Comparison of ENCODE assay signal across 8 cellular contexts in the genomic region with DNA sequence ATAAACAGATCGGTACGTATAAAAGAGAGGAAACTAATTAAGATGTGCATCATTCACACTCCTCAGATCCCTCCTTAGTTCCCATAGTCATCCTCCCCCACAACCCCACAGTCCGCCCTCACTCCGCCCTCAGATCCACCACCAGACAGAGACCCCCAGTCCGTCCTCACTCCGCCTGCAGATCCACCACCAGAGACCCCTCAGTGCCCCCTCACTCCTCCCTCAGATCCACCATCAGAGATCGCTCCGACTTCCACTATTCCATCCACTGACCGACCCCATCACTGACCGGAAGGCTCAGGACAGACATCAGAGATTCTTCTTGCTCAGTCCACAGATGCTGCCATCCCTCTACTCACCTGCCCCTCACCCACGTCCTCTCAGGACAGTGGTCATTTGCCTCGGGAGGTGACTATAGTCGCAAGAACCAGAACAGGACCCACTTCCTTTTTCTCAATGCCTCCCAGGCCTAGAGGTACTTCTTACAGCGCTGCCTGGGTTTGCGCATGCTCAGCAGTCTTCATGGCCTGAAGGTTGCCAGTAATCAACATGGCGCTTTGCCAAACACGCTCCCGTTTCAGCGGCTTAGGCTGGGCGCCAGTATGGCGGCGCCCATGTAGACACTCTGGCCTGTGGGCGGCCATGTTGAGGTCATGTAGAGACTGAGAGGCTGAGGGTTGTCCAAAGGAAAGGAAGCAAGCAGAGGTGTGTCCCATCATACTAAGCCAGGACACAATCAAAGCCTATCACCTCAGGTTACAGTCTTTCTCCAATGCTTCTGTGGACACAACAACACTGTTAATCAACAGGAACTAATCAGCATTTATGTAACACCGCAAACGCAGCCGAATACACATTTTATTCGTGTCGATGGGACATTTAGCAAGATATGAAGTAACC. TPM values are rescaled to one million over a fixed set of nuclear protein-coding genes. Genes with fewer than 3 reads are reported as not detected.
A peak's percentile ranks its signal among the peaks of the same experiment; 100 is the strongest.
DNase-seq lines count a peak whose midpoint lies in the region; ATAC-seq, FAIRE-seq and TF ChIP-seq lines count a peak whose summit lies in the region.

A gene (minus strand): TSS at position 508 of the 900 bp plus-strand sequence. CDS start 3,009 bp downstream, outside the sequence.

- H2AFZ ChIP-seq in OCI-LY7 (ENCODE audit: low read length): peak within 1 kb of the TSS; percentile 100

- peak; percentile 49 for DNase-seq in D721Med (ENCODE audit: insufficient read length, low spot score)
- DNase-seq in HuH-7.5 (ENCODE audit: low spot score): peak; percentile 84
- peak; percentile 99 for DNase-seq in OCI-LY7 (ENCODE audit: low spot score)
- DNase-seq in activated T-cell treated with anti-CD3 and anti-CD28 coated beads for 24 hours (ENCODE audit: low read depth): peak; percentile 95
- DNase-seq in epithelial cell of prostate (ENCODE audit: low read depth, low spot score): peak; percentile 77
- DNase-seq in mucosa of descending colon: peak; percentile 97 to 100 (median 98)
- DNase-seq in stimulated activated CD8-positive, alpha-beta memory T cell treated with anti-CD3 and anti-CD28 coated beads, Interleukin-4, amount 100 ng/mL, for 24 hours (ENCODE audit: low read depth): peak; percentile 94

- no peaks in the 10 kb centered on the region for H3K9me2 ChIP-seq in OCI-LY7 (ENCODE audit: insufficient read depth, low read length)

- FAIRE-seq in D721Med (lab: Jason Lieb, UNC): peak; percentile 80

- peaks cover 7% of the 10 kb centered on the region for H3K36me3 ChIP-seq in OCI-LY7 (ENCODE audit: insufficient read depth, low read length)
- H3K36me3 ChIP-seq in mucosa of descending colon (ENCODE audit: low read depth): no peaks in the 10 kb centered on the region

- H3K4me3 ChIP-seq in OCI-LY7 (ENCODE audit: low read depth, low read length, poor library complexity, severe bottlenecking) (peak within 1 kb of the TSS; percentile 97), mucosa of descending colon (peak within 1 kb of the TSS; percentile 42)

- no TSS peak for BruUV-seq in OCI-LY7 (replicated peaks; lab: Mats Ljungman, UMichigan)

- peak within 1 kb of the TSS; percentile 79 for H3K4me2 ChIP-seq in OCI-LY7 (ENCODE audit: low read length)

- peaks cover 5% of the 10 kb centered on the region; the same call in 1 of the 2 replicates for H3K9me3 ChIP-seq in OCI-LY7 (ENCODE audit: low read length)
- no peaks in the 10 kb centered on the region for H3K9me3 ChIP-seq in mucosa of descending colon

- CTCF ChIA-PET in OCI-LY7 (lab: Charles Lee; ENCODE audit: unreplicated experiment): no interaction called here

- H3K79me2 ChIP-seq in OCI-LY7 (ENCODE audit: insufficient read depth, low read depth, low read length): peaks cover 31% of the 10 kb centered on the region

- no peak for TF ChIP-seq CTCF in D721Med (IDR thresholded peaks at IDR 0.05; ENCODE audit: insufficient read depth, missing control alignments)
- TF ChIP-seq CTCF in OCI-LY7 (conservative IDR thresholded peaks at IDR 0.05; ENCODE audit: low read length): no peak
- no peak for TF ChIP-seq CTCF in mucosa of descending colon (IDR thresholded peaks at IDR 0.05)

- H4K20me1 ChIP-seq in OCI-LY7 (ENCODE audit: insufficient read depth, low read length): no peaks in the 10 kb centered on the region

- H3K4me1 ChIP-seq in OCI-LY7 (ENCODE audit: insufficient read depth, low read length, poor library complexity, severe bottlenecking) (peaks cover 18% of the 10 kb centered on the region), mucosa of descending colon (ENCODE audit: low read depth) (no peaks in the 10 kb centered on the region)

- POLR2A ChIA-PET in OCI-LY7 (lab: Charles Lee): interaction anchor here (0.6 to 0.7 kb wide), 2 partner anchors 86 to 475 kb away, joined by 4 read pairs; no protein-coding TSS in a partner anchor

- peak; percentile 99 for ATAC-seq in GM21526 (IDR thresholded peaks at IDR 0.05; ENCODE audit: low FRiP score, unreplicated experiment)
- ATAC-seq in mucosa of descending colon: peak; percentile 100

- H3K27ac ChIP-seq in OCI-LY7 (ENCODE audit: low read depth, low read length, poor library complexity, severe bottlenecking) (peak within 1 kb of the TSS; percentile 46), epithelial cell of prostate (peak within 1 kb of the TSS; percentile 19)

- intact Hi-C loops in OCI-LY7 (cut with micrococcal nuclease; ENCODE audit: unreplicated experiment): no loop called here
- intact Hi-C loops in mucosa of descending colon (cut with DNase I, micrococcal nuclease): no loop called here

RNA-seq across cellular contexts. Expression of the gene that starts here (rescaled TPM):
- 9.7 and 10.1 TPM in 2 replicates for total RNA-seq in OCI-LY7 (2014; rRNA removed; shearing (Covaris generic))
- total RNA-seq in OCI-LY7 (2022): 8.0 and 9.4 TPM in 2 replicates
- 10 to 100 TPM in 1 of 3 donors, 1 to 10 TPM in 2; 5.0 to 10.9 (median 7.5) TPM for total RNA-seq in mucosa of descending colon

Comparison
In these comparisons a context has a peak if more than half of its experiments do, and no peak if none do; other contexts are left out.
1. Peak in every context shown above with its lines: DNase-seq, ATAC-seq, H3K4me3 ChIP-seq and H3K27ac ChIP-seq.
2. DNase-seq: peak in every context shown above with its lines; median percentile 99 in OCI-LY7; 98 in mucosa of descending colon; 95 in activated T-cell treated with anti-CD3 and anti-CD28 coated beads for 24 hours; 94 in stimulated activated CD8-positive, alpha-beta memory T cell treated with anti-CD3 and anti-CD28 coated beads, Interleukin-4, amount 100 ng/mL, for 24 hours; 84 in HuH-7.5; 77 in epithelial cell of prostate; 49 in D721Med.